16 cellular contexts compared by ENCODE assay signal in the genomic region with DNA sequence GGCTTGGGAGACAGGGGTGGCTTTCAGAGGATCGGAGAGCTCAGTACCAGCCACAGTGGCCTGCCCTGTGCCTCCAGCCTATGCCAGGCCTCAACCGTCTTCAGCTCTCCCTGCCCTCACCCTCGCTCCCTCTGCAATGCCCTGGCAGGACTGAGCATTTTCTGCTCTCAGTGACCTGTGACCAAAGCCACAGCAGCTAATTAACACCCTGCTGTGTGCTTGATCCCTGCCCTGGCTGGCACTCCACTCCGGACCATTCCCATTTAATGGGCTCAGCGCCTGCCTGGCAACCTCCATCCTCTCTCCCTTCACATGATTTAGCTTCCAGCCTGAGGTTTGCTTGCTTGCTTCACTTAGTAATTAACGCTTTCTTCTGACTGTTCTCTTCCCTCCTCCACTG.
DNase-seq lines count a peak whose midpoint lies in the region; ATAC-seq, FAIRE-seq and TF ChIP-seq lines count a peak whose summit lies in the region.
"Had no signal": no experiment of that assay in that cellular context is flagged by ENCODE, and none has a peak within 500 bp of the region (broad histone marks: within the 10 kb centered on the region; RNA-seq: fewer than 3 reads in every experiment).

No MANE protein-coding gene starts in this region.

- no peaks in the 10 kb centered on the region for H4K20me1 ChIP-seq in HepG2 (ENCODE audit: insufficient read depth, low read length)

- POLR2A ChIA-PET in HepG2 (lab: Yijun Ruan, JAX): no interaction called here

- TF ChIP-seq POLR2A in HepG2 (IDR thresholded peaks at IDR 0.05; ENCODE audit: insufficient read depth in 1 of 2, low read depth in 2 of 2, low read length in 2 of 2): no peak

- DNase-seq in Right ventricle myocardium inferior (ENCODE audit: missing footprints): no peak
- DNase-seq in cardiac septum (ENCODE audit: low spot score): no peak
- DNase-seq in bronchial epithelial cell (ENCODE audit: low read depth): no peak
- peak; percentile 74 for DNase-seq in kidney
- DNase-seq in superior temporal gyrus (ENCODE audit: extremely low spot score): peak; percentile 24
- DNase-seq in HepG2 (ENCODE audit: low spot score): no peak
- DNase-seq in mucosa of gallbladder (ENCODE audit: low spot score): no peak
- DNase-seq: Caco-2, GDM1, KG1, NCI-H1092, NCI-H187, SJCRH30 had no signal

- intact Hi-C loops in Right ventricle myocardium inferior (cut with DNase I): no loop called here
- intact Hi-C loops in cardiac septum (cut with DNase I): no loop called here
- intact Hi-C loops in kidney (cut with DNase I): no loop called here
- intact Hi-C loops in HepG2 (cut with micrococcal nuclease; ENCODE audit: unreplicated experiment): loop anchor here (10.0 kb wide), 1 partner anchor 925 kb away; no protein-coding TSS in a partner anchor

- TF ChIP-seq CTCF in bronchial epithelial cell (IDR thresholded peaks at IDR 0.05; ENCODE audit: insufficient read depth, low read length, severe bottlenecking) (no peak), kidney (IDR thresholded peaks at IDR 0.05; ENCODE audit: borderline replicate concordance, extremely low read depth, insufficient read depth) (no peak), HepG2 (CRISPR knock-in tag; IDR thresholded peaks at IDR 0.05) (no peak)

- no peak overlapping the region for H3K4me2 ChIP-seq in HepG2 (ENCODE audit: low read depth, low read length)

- H3K4me1 ChIP-seq in kidney (ENCODE audit: control insufficient read depth in 1 of 2, insufficient read depth in 1 of 2, low read depth in 1 of 2, low read length in 2 of 2) (no peaks in the 10 kb centered on the region), HepG2 (ENCODE audit: insufficient read depth, low read length) (no peaks in the 10 kb centered on the region)
- H3K4me1 ChIP-seq: Caco-2, SJCRH30 had no signal

- H2AFZ ChIP-seq in HepG2 (ENCODE audit: low read length): no peak overlapping the region

- peaks cover 0 to 5% of the 10 kb centered on the region in 2 donors for H3K9me3 ChIP-seq in kidney (ENCODE audit: control insufficient read depth in 1 of 2, low read length in 2 of 2)
- no peaks in the 10 kb centered on the region for H3K9me3 ChIP-seq in HepG2 (ENCODE audit: low read length)
- H3K9me3 ChIP-seq: Caco-2, SJCRH30 had no signal

- no peaks in the 10 kb centered on the region for H3K79me2 ChIP-seq in HepG2 (ENCODE audit: insufficient read depth, low read length)

- H3K9ac ChIP-seq in kidney (ENCODE audit: low read length in 2 of 2) (no peak overlapping the region), HepG2 (ENCODE audit: insufficient read depth, low read depth, low read length) (no peak overlapping the region)

- FAIRE-seq in bronchial epithelial cell (lab: Jason Lieb, UNC) (peak; percentile 40), kidney (lab: Jason Lieb, UNC) (no peak), HepG2 (lab: Jason Lieb, UNC) (no peak)
- FAIRE-seq: A204.1 had no signal

- no peak overlapping the region for H3K27ac ChIP-seq in kidney (ENCODE audit: low read depth in 2 of 2, low read length in 2 of 2)
- H3K27ac ChIP-seq in HepG2 (ENCODE audit: extremely low read length, insufficient read depth, low read length): no peak overlapping the region
- H3K27ac ChIP-seq: HL-60, SJCRH30 had no signal

- H3K27me3 ChIP-seq in bronchial epithelial cell (ENCODE audit: control insufficient read depth, insufficient read depth, low read length): no peaks in the 10 kb centered on the region
- no peaks in the 10 kb centered on the region for H3K27me3 ChIP-seq in HepG2 (ENCODE audit: control insufficient read depth in 1 of 2, insufficient read depth in 2 of 2, low read length in 2 of 2)
- H3K27me3 ChIP-seq: SJCRH30 had no signal

- peak; percentile 81 for ATAC-seq in Right ventricle myocardium inferior
- ATAC-seq in HepG2: no peak; the same call in 2 of the 3 replicates
- no peak for ATAC-seq in GM21723 (IDR thresholded peaks at IDR 0.05; ENCODE audit: unreplicated experiment)

- H3K36me3 ChIP-seq in bronchial epithelial cell (ENCODE audit: control insufficient read depth, insufficient read depth, low read length) (no peaks in the 10 kb centered on the region), kidney (ENCODE audit: control insufficient read depth in 1 of 2, insufficient read depth in 2 of 2, low read length in 2 of 2) (no peaks in the 10 kb centered on the region), HepG2 (replicated peaks in 1 of 2; ENCODE audit: control insufficient read depth in 1 of 2, insufficient read depth in 2 of 2, low read length in 2 of 2) (no peaks in the 10 kb centered on the region)
- H3K36me3 ChIP-seq: SJCRH30 had no signal

- no TSS peak for BruUV-seq in HepG2 (replicated peaks; lab: Mats Ljungman, UMichigan)

- WGBS in HepG2 (ENCODE audit: low lambda C conversion rate): 44% methylated on average over 6 of the region's 6 CpGs

- in situ Hi-C loops in HepG2 (cut with HindIII; ENCODE audit: extremely low pct_ligation_motif_present, low pct_unique_long_range_greater_than_20kb): loop anchor here (10.0 kb wide), 1 partner anchor 435 kb away; no protein-coding TSS in a partner anchor

- H3K4me3 ChIP-seq in bronchial epithelial cell (ENCODE audit: low read depth, low read length) (no peak overlapping the region), kidney (ENCODE audit: low read length in 2 of 2) (no peak overlapping the region), HepG2 (replicated peaks in 1 of 3; ENCODE audit: insufficient read depth in 1 of 3, low read depth in 2 of 3, low read length in 3 of 3) (no peak overlapping the region)
- H3K4me3 ChIP-seq: SJCRH30 had no signal

- CTCF ChIA-PET in HepG2 (lab: Yijun Ruan, JAX; ENCODE audit: low intra/inter-chr PET ratio, low total read pairs): no interaction called here

- TF ChIP-seq RAD21 in HepG2 (CRISPR knock-in tag; IDR thresholded peaks at IDR 0.05): no peak

- TF ChIP-seq EP300 in HepG2 (IDR thresholded peaks at IDR 0.05; ENCODE audit: low read depth in 2 of 2, low read length in 2 of 2) (no peak), HepG2 (CRISPR knock-in tag; IDR thresholded peaks at IDR 0.05; ENCODE audit: borderline replicate concordance) (no peak)

TF ChIP-seq in HepG2, 621 proteins besides CTCF, POLR2A, EP300 and RAD21 (continues in another document):
- TF ChIP-seq, protein P1, sequence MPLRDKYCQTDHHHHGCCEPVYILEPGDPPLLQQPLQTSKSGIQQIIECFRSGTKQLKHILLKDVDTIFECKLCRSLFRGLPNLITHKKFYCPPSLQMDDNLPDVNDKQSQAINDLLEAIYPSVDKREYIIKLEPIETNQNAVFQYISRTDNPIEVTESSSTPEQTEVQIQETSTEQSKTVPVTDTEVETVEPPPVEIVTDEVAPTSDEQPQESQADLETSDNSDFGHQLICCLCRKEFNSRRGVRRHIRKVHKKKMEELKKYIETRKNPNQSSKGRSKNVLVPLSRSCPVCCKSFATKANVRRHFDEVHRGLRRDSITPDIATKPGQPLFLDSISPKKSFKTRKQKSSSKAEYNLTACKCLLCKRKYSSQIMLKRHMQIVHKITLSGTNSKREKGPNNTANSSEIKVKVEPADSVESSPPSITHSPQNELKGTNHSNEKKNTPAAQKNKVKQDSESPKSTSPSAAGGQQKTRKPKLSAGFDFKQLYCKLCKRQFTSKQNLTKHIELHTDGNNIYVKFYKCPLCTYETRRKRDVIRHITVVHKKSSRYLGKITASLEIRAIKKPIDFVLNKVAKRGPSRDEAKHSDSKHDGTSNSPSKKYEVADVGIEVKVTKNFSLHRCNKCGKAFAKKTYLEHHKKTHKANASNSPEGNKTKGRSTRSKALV (CRISPR knock-in tag; IDR thresholded peaks at IDR 0.05): no peak
- TF ChIP-seq, protein P2, sequence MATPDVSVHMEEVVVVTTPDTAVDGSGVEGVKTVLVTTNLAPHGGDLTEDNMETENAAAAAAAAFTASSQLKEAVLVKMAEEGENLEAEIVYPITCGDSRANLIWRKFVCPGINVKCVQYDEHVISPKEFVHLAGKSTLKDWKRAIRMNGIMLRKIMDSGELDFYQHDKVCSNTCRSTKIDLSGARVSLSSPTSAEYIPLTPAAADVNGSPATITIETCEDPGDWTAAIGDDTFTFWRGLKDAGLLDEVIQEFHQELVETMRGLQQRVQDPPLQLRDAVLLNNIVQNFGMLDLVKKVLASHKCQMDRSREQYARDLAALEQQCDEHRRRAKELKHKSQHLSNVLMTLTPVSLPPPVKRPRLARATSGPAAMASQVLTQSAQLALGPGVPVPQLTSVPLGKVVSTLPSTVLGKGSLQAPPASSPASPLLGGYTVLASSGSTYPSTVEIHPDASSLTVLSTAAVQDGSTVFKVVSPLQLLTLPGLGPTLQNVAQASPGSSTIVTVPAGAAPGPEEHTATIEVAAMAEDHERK (CRISPR knock-in tag; IDR thresholded peaks at IDR 0.05; ENCODE audit: low read depth): no peak
- no peak for TF ChIP-seq ZNF883 (CRISPR knock-in tag; IDR thresholded peaks at IDR 0.05; ENCODE audit: not compliant biosample characterization)
- TF ChIP-seq GLI4 (CRISPR knock-in tag; IDR thresholded peaks at IDR 0.05; ENCODE audit: borderline replicate concordance): no peak
- TF ChIP-seq ZNF850 (CRISPR knock-in tag; conservative IDR thresholded peaks at IDR 0.05): no peak
- TF ChIP-seq PCBP2 (optimal IDR thresholded peaks at IDR 0.05; ENCODE audit: low read depth, low read length, poor library complexity, severe bottlenecking): no peak
- no peak for TF ChIP-seq NFE2L2 (IDR thresholded peaks at IDR 0.05; ENCODE audit: low read length)
- TF ChIP-seq ATF1 (CRISPR knock-in tag; IDR thresholded peaks at IDR 0.05): no peak
- TF ChIP-seq ZNF251 (CRISPR knock-in tag; IDR thresholded peaks at IDR 0.05): no peak
- no peak for TF ChIP-seq JARID2 (CRISPR knock-in tag; IDR thresholded peaks at IDR 0.05; ENCODE audit: insufficient replicate concordance)
- TF ChIP-seq SIX4 (CRISPR knock-in tag; IDR thresholded peaks at IDR 0.05): no peak

Comparison
In these comparisons a context has a peak if more than half of its experiments do, and no peak if none do; other contexts are left out.
1. DNase-seq: peak in kidney (single experiment) and superior temporal gyrus (single experiment); none in Right ventricle myocardium inferior (single experiment), cardiac septum (single experiment), bronchial epithelial cell (single experiment), HepG2 (single experiment) and mucosa of gallbladder (single experiment).